Comparison of ENCODE assay signal across 8 cellular contexts in the genomic region with DNA sequence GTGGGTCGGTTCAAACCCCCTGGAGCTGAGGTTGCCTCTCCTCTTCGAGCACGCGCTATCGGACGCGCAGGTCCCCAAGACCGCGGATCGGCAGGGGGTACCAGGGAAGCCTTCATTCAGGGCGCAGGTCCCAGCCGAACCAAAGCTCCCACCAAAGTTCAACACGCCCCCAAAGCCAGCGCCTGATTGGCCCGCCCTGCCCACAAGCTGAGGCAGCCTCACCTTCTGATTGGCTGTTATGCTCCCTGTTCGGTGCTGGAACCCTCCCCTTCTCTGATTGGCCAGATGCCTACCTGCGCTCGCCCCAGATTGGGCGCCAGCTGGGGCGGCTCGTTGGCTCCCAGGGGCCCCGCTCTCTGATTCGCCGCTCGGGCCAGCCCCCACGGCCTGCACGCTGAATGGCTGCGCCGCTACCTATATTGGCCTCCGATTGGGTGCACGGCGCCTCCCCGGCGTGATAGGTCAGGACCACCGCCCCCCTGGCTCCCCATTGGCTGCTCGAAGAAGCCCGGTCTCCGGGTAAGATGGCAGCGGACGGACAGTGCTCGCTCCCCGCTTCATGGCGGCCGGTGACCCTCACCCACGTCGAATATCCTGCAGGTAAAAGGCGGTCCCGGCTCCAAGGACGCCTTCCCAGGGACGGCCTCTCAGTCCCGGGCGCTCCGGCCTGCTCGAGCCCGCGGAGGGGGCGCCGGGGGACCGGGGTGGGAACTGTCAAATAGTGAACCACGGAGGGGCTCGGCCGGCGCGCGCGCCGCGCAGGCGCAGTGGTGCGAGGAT. TPM values are rescaled to one million over a fixed set of nuclear protein-coding genes. Genes with fewer than 3 reads are reported as not detected.
DNase-seq lines count a peak whose midpoint lies in the region; ATAC-seq, FAIRE-seq and TF ChIP-seq lines count a peak whose summit lies in the region.

A gene with protein sequence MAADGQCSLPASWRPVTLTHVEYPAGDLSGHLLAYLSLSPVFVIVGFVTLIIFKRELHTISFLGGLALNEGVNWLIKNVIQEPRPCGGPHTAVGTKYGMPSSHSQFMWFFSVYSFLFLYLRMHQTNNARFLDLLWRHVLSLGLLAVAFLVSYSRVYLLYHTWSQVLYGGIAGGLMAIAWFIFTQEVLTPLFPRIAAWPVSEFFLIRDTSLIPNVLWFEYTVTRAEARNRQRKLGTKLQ (plus strand): TSS at position 504 of the 780 bp plus-strand sequence. CDS start 21 bp downstream, at position 525.

- DNase-seq in NCI-H2107 treated with DMSO at 0.1 percent for 48 hours (lab: John Stamatoyannopoulos, UW; ENCODE audit: unreplicated experiment) (peak; percentile 95), iPS DF 19.7 (ENCODE audit: low read depth, low spot score) (peak; percentile 95), sciatic nerve (ENCODE audit: low spot score) (peak; percentile 99)

- no peaks in the 10 kb centered on the region for H3K36me3 Mint-ChIP-seq in brain

- peak within 1 kb of the TSS; percentile 53 to 92 (median 91) for H3K27ac Mint-ChIP-seq in brain

- no peaks in the 10 kb centered on the region for H3K9me3 Mint-ChIP-seq in brain

- H3K4me1 Mint-ChIP-seq in brain = peaks cover 39% of the 10 kb centered on the region

- intact Hi-C loops in sciatic nerve (cut with DNase I) = no loop called here

- peak within 1 kb of the TSS; percentile 64 for H3K27ac ChIP-seq in 22Rv1

- FAIRE-seq in TTC549 (lab: Jason Lieb, UNC) = peak; percentile 28

- peak; percentile 93 for ATAC-seq in GM18520 (IDR thresholded peaks at IDR 0.05; ENCODE audit: unreplicated experiment)
- ATAC-seq in HG03064 (IDR thresholded peaks at IDR 0.05; ENCODE audit: low read depth, unreplicated experiment) = peak; percentile 91
- peak; percentile 99 for ATAC-seq in sciatic nerve

- peak within 1 kb of the TSS; percentile 90 to 96 (median 91) for H3K4me3 Mint-ChIP-seq in brain

- TF ChIP-seq CTCF in 22Rv1 (IDR thresholded peaks at IDR 0.05) = no peak
- no peak for TF ChIP-seq CTCF in brain (conservative IDR thresholded peaks at IDR 0.05)

- H3K27me3 Mint-ChIP-seq in brain = peaks cover 3% of the 10 kb centered on the region

RNA-seq across cellular contexts. Expression of the gene that starts here (rescaled TPM):
- polyA plus RNA-seq in brain (ENCODE audit: insufficient read depth, low read depth, low replicate concordance) = 40.8 TPM
- 10.3 TPM for total RNA-seq in sciatic nerve

Comparison
In these comparisons a context has a peak if more than half of its experiments do, and no peak if none do; other contexts are left out.
1. Peak in every context shown above with its lines: DNase-seq, ATAC-seq and H3K27ac ChIP-seq.